In genomic region chr17:75318211-75318610, GRCh38 we compare ENCODE assay signal across 15 cellular contexts. TPM values are rescaled to one million over a fixed set of nuclear protein-coding genes. Genes with fewer than 3 reads are reported as not detected.
DNase-seq lines count a peak whose midpoint lies in the region; ATAC-seq and TF ChIP-seq lines count a peak whose summit lies in the region.
"Had no signal": no experiment of that assay in that cellular context is flagged by ENCODE, and none has a peak within 500 bp of the region (broad histone marks: within the 10 kb centered on the region; RNA-seq: fewer than 3 reads in every experiment).

No MANE protein-coding gene starts in this region.

- H4K20me1 ChIP-seq in OCI-LY1 (ENCODE audit: insufficient read depth, low read length) (no peaks in the 10 kb centered on the region), smooth muscle cell (ENCODE audit: low read depth) (peaks cover 10% of the 10 kb centered on the region)

- no peak overlapping the region for H3K4me3 ChIP-seq in OCI-LY1 (ENCODE audit: low read depth, low read length, poor library complexity, severe bottlenecking)
- H3K4me3 ChIP-seq in dorsolateral prefrontal cortex: no peak overlapping the region
- H3K4me3 ChIP-seq in smooth muscle cell: no peak overlapping the region
- H3K4me3 ChIP-seq: body of pancreas had no signal

- peaks cover 12% of the 10 kb centered on the region for H3K4me1 Mint-ChIP-seq in activated naive CD4-positive, alpha-beta T cell treated with anti-CD3 and anti-CD28 coated beads, Interleukin-2, amount 10 ng/mL, durations not matched to agents 7 days and 5 days
- H3K4me1 Mint-ChIP-seq in stimulated activated effector memory CD8-positive, alpha-beta T cell treated with anti-CD3 and anti-CD28 coated beads, Interleukin-12 subunit alpha, Interleukin-12 subunit beta, amount 100 ng/mL, for 72 hours: peaks cover 29% of the 10 kb centered on the region

- TF ChIP-seq CTCF in OCI-LY1 (IDR thresholded peaks at IDR 0.05; ENCODE audit: low read length): no peak
- TF ChIP-seq CTCF in dorsolateral prefrontal cortex (IDR thresholded peaks at IDR 0.05 in 54 of 56, conservative IDR thresholded peaks at IDR 0.05 in 2 of 56; ENCODE audit: low read depth in 1 of 56, partially characterized antibody in 56 of 56): no peak
- no peak for TF ChIP-seq CTCF in smooth muscle cell (IDR thresholded peaks at IDR 0.05; ENCODE audit: borderline replicate concordance, insufficient read depth, poor library complexity, severe bottlenecking)

- WGBS in smooth muscle cell (ENCODE audit: low lambda C conversion rate): 91% methylated on average over 10 of the region's 10 CpGs

- H3K27me3 Mint-ChIP-seq in activated naive CD4-positive, alpha-beta T cell treated with anti-CD3 and anti-CD28 coated beads, Interleukin-2, amount 10 ng/mL, durations not matched to agents 7 days and 5 days: no peaks in the 10 kb centered on the region

- H3K79me2 ChIP-seq in OCI-LY1 (ENCODE audit: insufficient read depth, low read length) (no peaks in the 10 kb centered on the region), smooth muscle cell (ENCODE audit: low read depth) (peaks cover 3% of the 10 kb centered on the region)

- DNase-seq in activated naive CD4-positive, alpha-beta T cell treated with anti-CD3 and anti-CD28 coated beads, Interleukin-2, amount 50 U/mL, for 72 hours (ENCODE audit: low spot score in 2 of 2): no peak
- no peak for DNase-seq in activated naive CD4-positive, alpha-beta T cell treated with anti-CD3 and anti-CD28 coated beads, Interleukin-2, amount 10 ng/mL, durations not matched to agents 7 days and 5 days
- DNase-seq in dorsolateral prefrontal cortex (no peak), T-helper 1 cell (no peak), smooth muscle cell (lab: John Stamatoyannopoulos, UW; ENCODE audit: unreplicated experiment) (no peak), HT-29 (ENCODE audit: low spot score) (no peak)
- no peak for DNase-seq in stimulated activated effector memory CD8-positive, alpha-beta T cell treated with anti-CD3 and anti-CD28 coated beads, Interleukin-12 subunit alpha, Interleukin-12 subunit beta, amount 100 ng/mL, for 72 hours (ENCODE audit: low spot score in 2 of 2)
- DNase-seq: activated effector memory CD4-positive, alpha-beta T cell treated with Interleukin-2 at 50 U/mL for 16 hours; CD8-positive, alpha-beta T cell; effector CD8-positive, alpha-beta T cell; EL; NCI-H1417 treated with DMSO at 0.1 percent for 48 hours; NCI-H2171 treated with DMSO at 0.1 percent for 48 hours had no signal

- no peaks in the 10 kb centered on the region for H3K9me3 Mint-ChIP-seq in activated naive CD4-positive, alpha-beta T cell treated with anti-CD3 and anti-CD28 coated beads, Interleukin-2, amount 50 U/mL, for 72 hours
- no peaks in the 10 kb centered on the region for H3K9me3 Mint-ChIP-seq in activated naive CD4-positive, alpha-beta T cell treated with anti-CD3 and anti-CD28 coated beads, Interleukin-2, amount 10 ng/mL, durations not matched to agents 7 days and 5 days
- H3K9me3 Mint-ChIP-seq in stimulated activated effector memory CD8-positive, alpha-beta T cell treated with anti-CD3 and anti-CD28 coated beads, Interleukin-12 subunit alpha, Interleukin-12 subunit beta, amount 100 ng/mL, for 72 hours: no peaks in the 10 kb centered on the region
- H3K9me3 Mint-ChIP-seq: CD8-positive, alpha-beta T cell had no signal

- intact Hi-C loops in dorsolateral prefrontal cortex (cut with DNase I): no loop called here

- H2AFZ ChIP-seq in OCI-LY1 (ENCODE audit: low read length) (no peak overlapping the region), smooth muscle cell (ENCODE audit: low read depth) (no peak overlapping the region)

- H3K4me2 ChIP-seq in OCI-LY1 (ENCODE audit: low read length): no peak overlapping the region
- H3K4me2 ChIP-seq in smooth muscle cell: no peak overlapping the region

- H3K9ac ChIP-seq in OCI-LY1 (ENCODE audit: low read length) (no peak overlapping the region), smooth muscle cell (ENCODE audit: low read depth) (no peak overlapping the region)

- H3K27ac ChIP-seq in OCI-LY1 (ENCODE audit: low read depth, low read length, poor library complexity, severe bottlenecking) (peak overlapping the region; percentile 85), dorsolateral prefrontal cortex (peak overlapping the region in 44 of 59 donors; percentile 8 to 80 (median 49)), smooth muscle cell (ENCODE audit: low read depth) (no peak overlapping the region)
- H3K27ac ChIP-seq: body of pancreas had no signal

- peak overlapping the region; percentile 82 to 87 for H3K27ac Mint-ChIP-seq in activated naive CD4-positive, alpha-beta T cell treated with anti-CD3 and anti-CD28 coated beads, Interleukin-2, amount 50 U/mL, for 72 hours
- no peak overlapping the region for H3K27ac Mint-ChIP-seq in activated naive CD4-positive, alpha-beta T cell treated with anti-CD3 and anti-CD28 coated beads, Interleukin-2, amount 10 ng/mL, durations not matched to agents 7 days and 5 days
- peak overlapping the region; percentile 76 for H3K27ac Mint-ChIP-seq in stimulated activated effector memory CD8-positive, alpha-beta T cell treated with anti-CD3 and anti-CD28 coated beads, Interleukin-12 subunit alpha, Interleukin-12 subunit beta, amount 100 ng/mL, for 72 hours

- H3K9me3 ChIP-seq in OCI-LY1 (ENCODE audit: low read length) (no peaks in the 10 kb centered on the region), smooth muscle cell (replicated peaks; ENCODE audit: low read depth) (no peaks in the 10 kb centered on the region)
- H3K9me3 ChIP-seq: body of pancreas had no signal

- H3K4me1 ChIP-seq in OCI-LY1 (ENCODE audit: insufficient read depth, low read length, severe bottlenecking) (peaks cover 44% of the 10 kb centered on the region), smooth muscle cell (ENCODE audit: low read depth) (no peaks in the 10 kb centered on the region)

- CTCF ChIA-PET in activated naive CD4-positive, alpha-beta T cell treated with anti-CD3 and anti-CD28 coated beads, Interleukin-2, amount 10 ng/mL, durations not matched to agents 7 days and 5 days (lab: Charles Lee): no interaction called here

- ATAC-seq in activated naive CD4-positive, alpha-beta T cell treated with anti-CD3 and anti-CD28 coated beads, Interleukin-2, amount 50 U/mL, for 72 hours: no peak
- ATAC-seq in stimulated activated effector memory CD8-positive, alpha-beta T cell treated with anti-CD3 and anti-CD28 coated beads, Interleukin-12 subunit alpha, Interleukin-12 subunit beta, amount 100 ng/mL, for 72 hours: no peak
- ATAC-seq: body of pancreas; CD8-positive, alpha-beta T cell had no signal

- no peak overlapping the region for H3K4me3 Mint-ChIP-seq in activated naive CD4-positive, alpha-beta T cell treated with anti-CD3 and anti-CD28 coated beads, Interleukin-2, amount 10 ng/mL, durations not matched to agents 7 days and 5 days
- H3K4me3 Mint-ChIP-seq in stimulated activated effector memory CD8-positive, alpha-beta T cell treated with anti-CD3 and anti-CD28 coated beads, Interleukin-12 subunit alpha, Interleukin-12 subunit beta, amount 100 ng/mL, for 72 hours: no peak overlapping the region
- H3K4me3 Mint-ChIP-seq: CD8-positive, alpha-beta T cell had no signal

- H3K36me3 ChIP-seq in OCI-LY1 (ENCODE audit: insufficient read depth, low read length) (peaks cover 59% of the 10 kb centered on the region), smooth muscle cell (ENCODE audit: low read depth) (no peaks in the 10 kb centered on the region)

- H3K27me3 ChIP-seq in OCI-LY1 (ENCODE audit: insufficient read depth, low read length) (no peaks in the 10 kb centered on the region), dorsolateral prefrontal cortex (no peaks in the 10 kb centered on the region), smooth muscle cell (ENCODE audit: low read depth) (no peaks in the 10 kb centered on the region)
- H3K27me3 ChIP-seq: body of pancreas had no signal

- H3K9me2 ChIP-seq in OCI-LY1 (ENCODE audit: low read depth, low read length): no peaks in the 10 kb centered on the region

- 0 out of 2 replicates have a peak, but pooled peaks cover under 1% of the 10 kb centered on the region for H3F3A ChIP-seq in OCI-LY1 (ENCODE audit: insufficient read depth, low read length)
- H3F3A ChIP-seq in smooth muscle cell (ENCODE audit: low read depth): peaks cover under 1% of the 10 kb centered on the region

- H3K36me3 Mint-ChIP-seq in activated naive CD4-positive, alpha-beta T cell treated with anti-CD3 and anti-CD28 coated beads, Interleukin-2, amount 50 U/mL, for 72 hours: no peaks in the 10 kb centered on the region
- peaks cover 27% of the 10 kb centered on the region for H3K36me3 Mint-ChIP-seq in activated naive CD4-positive, alpha-beta T cell treated with anti-CD3 and anti-CD28 coated beads, Interleukin-2, amount 10 ng/mL, durations not matched to agents 7 days and 5 days
- H3K36me3 Mint-ChIP-seq in stimulated activated effector memory CD8-positive, alpha-beta T cell treated with anti-CD3 and anti-CD28 coated beads, Interleukin-12 subunit alpha, Interleukin-12 subunit beta, amount 100 ng/mL, for 72 hours: peaks cover 75% of the 10 kb centered on the region

RNA-seq across cellular contexts. Expression of gene SLC25A19, which starts 29.0 kb away (rescaled TPM):
- 100 to 1,000 TPM in 1 of 2 donors, 10 to 100 TPM in 1; 74.4 to 110 TPM for total RNA-seq in activated naive CD4-positive, alpha-beta T cell treated with anti-CD3 and anti-CD28 coated beads, Interleukin-2, amount 50 U/mL, for 72 hours
- total RNA-seq in dorsolateral prefrontal cortex (10 to 100 TPM in 116 of 120 experiments, 1 to 10 TPM in 4; 8.5 to 25.5 (median 15.6) TPM), smooth muscle cell (1.9 and 2.4 TPM in 2 replicates)
- polyA plus RNA-seq in smooth muscle cell: 3.6 and 6.9 TPM in 2 replicates
- 39.8 and 46.4 TPM in 2 replicates for total RNA-seq in HT-29 (2014; rRNA removed; shearing (Covaris generic))

RNA-seq across cellular contexts. Expression of gene MIF4GD, which starts 47.2 kb away (rescaled TPM):
- total RNA-seq in activated naive CD4-positive, alpha-beta T cell treated with anti-CD3 and anti-CD28 coated beads, Interleukin-2, amount 50 U/mL, for 72 hours: 10 to 100 TPM; 33.4 to 37.8 TPM
- 10 to 100 TPM in 111 of 120 experiments, 1 to 10 TPM in 9; 7.9 to 31.1 (median 15.6) TPM for total RNA-seq in dorsolateral prefrontal cortex
- total RNA-seq in smooth muscle cell: 5.3 and 6.2 TPM in 2 replicates
- polyA plus RNA-seq in smooth muscle cell: 17.0 and 20.8 TPM in 2 replicates
- 22.8 and 28.8 TPM in 2 replicates for total RNA-seq in HT-29 (2014; rRNA removed; shearing (Covaris generic))

RNA-seq across cellular contexts. Expression of gene MRPS7, which starts 56.5 kb away (rescaled TPM):
- 10 to 100 TPM; 72.3 to 80.5 TPM for total RNA-seq in activated naive CD4-positive, alpha-beta T cell treated with anti-CD3 and anti-CD28 coated beads, Interleukin-2, amount 50 U/mL, for 72 hours
- 10 to 100 TPM; 33.7 to 71.4 (median 51.1) TPM for total RNA-seq in dorsolateral prefrontal cortex
- 35.1 and 37.6 TPM in 2 replicates for total RNA-seq in smooth muscle cell
- 97.2 and 111 TPM in 2 replicates for polyA plus RNA-seq in smooth muscle cell
- total RNA-seq in HT-29 (2014; rRNA removed; shearing (Covaris generic)): 77.5 and 77.7 TPM in 2 replicates

RNA-seq across cellular contexts. Expression of gene GGA3, which starts 56.8 kb away (rescaled TPM):
- total RNA-seq in activated naive CD4-positive, alpha-beta T cell treated with anti-CD3 and anti-CD28 coated beads, Interleukin-2, amount 50 U/mL, for 72 hours: 10 to 100 TPM; 74.9 to 79.0 TPM
- 10 to 100 TPM; 41.9 to 89.7 (median 60.2) TPM for total RNA-seq in dorsolateral prefrontal cortex
- 16.1 and 20.5 TPM in 2 replicates for total RNA-seq in smooth muscle cell
- polyA plus RNA-seq in smooth muscle cell: 23.7 and 23.9 TPM in 2 replicates
- 16.4 and 20.7 TPM in 2 replicates for total RNA-seq in HT-29 (2014; rRNA removed; shearing (Covaris generic))
